ENCODE assay signal across 20 cellular contexts in genomic region chr15:43390723-43391122, GRCh38. TPM values are rescaled to one million over a fixed set of nuclear protein-coding genes. Genes with fewer than 3 reads are reported as not detected.
DNase-seq lines count a peak whose midpoint lies in the region; TF ChIP-seq lines count a peak whose summit lies in the region.
"Had no signal": no experiment of that assay in that cellular context is flagged by ENCODE, and none has a peak within 500 bp of the region (broad histone marks: within the 10 kb centered on the region; RNA-seq: fewer than 3 reads in every experiment).

No MANE protein-coding gene starts in this region.

- H3K4me1 Mint-ChIP-seq in CD4-positive, alpha-beta memory T cell = peaks cover 0 to 5% (median 2%) of the 10 kb centered on the region in 4 donors
- H3K4me1 Mint-ChIP-seq: central memory CD8-positive, alpha-beta T cell; stimulated activated memory B cell treated with anti-CD40 and anti-IgM and Interleukin-4, amounts not matched to agents 10 μg/mL and 1 μg/mL and 100 μg/mL, for 72 hours had no signal

- H3K27me3 Mint-ChIP-seq in CD4-positive, alpha-beta memory T cell = no peaks in the 10 kb centered on the region
- H3K27me3 Mint-ChIP-seq: central memory CD8-positive, alpha-beta T cell; naive thymus-derived CD8-positive, alpha-beta T cell; stimulated activated memory B cell treated with anti-CD40 and anti-IgM and Interleukin-4, amounts not matched to agents 10 μg/mL and 1 μg/mL and 100 μg/mL, for 72 hours had no signal

- no peak for TF ChIP-seq CTCF in right atrium auricular region (IDR thresholded peaks at IDR 0.05)

- no peaks in the 10 kb centered on the region for H3K9me3 Mint-ChIP-seq in CD4-positive, alpha-beta memory T cell
- H3K9me3 Mint-ChIP-seq: central memory CD8-positive, alpha-beta T cell; naive thymus-derived CD8-positive, alpha-beta T cell; stimulated activated memory B cell treated with anti-CD40 and anti-IgM and Interleukin-4, amounts not matched to agents 10 μg/mL and 1 μg/mL and 100 μg/mL, for 72 hours had no signal

- H3K4me3 ChIP-seq in CD4-positive, alpha-beta memory T cell (ENCODE audit: low read length in 2 of 2) = no peak overlapping the region
- no peak overlapping the region for H3K4me3 ChIP-seq in right atrium auricular region
- H3K4me3 ChIP-seq: thyroid gland had no signal

- intact Hi-C loops in CD4-positive, alpha-beta memory T cell (cut with micrococcal nuclease) = no loop called here

- H3K4me1 ChIP-seq in CD4-positive, alpha-beta memory T cell (ENCODE audit: insufficient read depth, low read length) = no peaks in the 10 kb centered on the region
- no peaks in the 10 kb centered on the region for H3K4me1 ChIP-seq in right atrium auricular region
- H3K4me1 ChIP-seq: parathyroid adenoma, thyroid gland had no signal

- peak overlapping the region in 4 of 7 donors; percentile 8 to 59 (median 24) for H3K27ac Mint-ChIP-seq in CD4-positive, alpha-beta memory T cell
- H3K27ac Mint-ChIP-seq: stimulated activated memory B cell treated with anti-CD40 and anti-IgM and Interleukin-4, amounts not matched to agents 10 μg/mL and 1 μg/mL and 100 μg/mL, for 72 hours had no signal

- H3K4me3 Mint-ChIP-seq in CD4-positive, alpha-beta memory T cell = no peak overlapping the region
- H3K4me3 Mint-ChIP-seq: central memory CD8-positive, alpha-beta T cell; naive thymus-derived CD8-positive, alpha-beta T cell; stimulated activated memory B cell treated with anti-CD40 and anti-IgM and Interleukin-4, amounts not matched to agents 10 μg/mL and 1 μg/mL and 100 μg/mL, for 72 hours had no signal

- H3K27ac ChIP-seq in CD4-positive, alpha-beta memory T cell (ENCODE audit: low read depth, low read length) = no peak overlapping the region
- no peak overlapping the region for H3K27ac ChIP-seq in right atrium auricular region
- H3K27ac ChIP-seq: parathyroid adenoma, thyroid gland, VCaP had no signal

- H3K27me3 ChIP-seq in CD4-positive, alpha-beta memory T cell (ENCODE audit: insufficient read depth, low read length) = no peaks in the 10 kb centered on the region
- H3K27me3 ChIP-seq in right atrium auricular region = no peaks in the 10 kb centered on the region
- H3K27me3 ChIP-seq: thyroid gland had no signal

- H3K9me3 ChIP-seq in CD4-positive, alpha-beta memory T cell (ENCODE audit: control insufficient read depth in 1 of 2, low read length in 2 of 2) = no peaks in the 10 kb centered on the region
- no peaks in the 10 kb centered on the region for H3K9me3 ChIP-seq in right atrium auricular region
- H3K9me3 ChIP-seq: thyroid gland had no signal

- CTCF ChIA-PET in CD4-positive, alpha-beta memory T cell (lab: Charles Lee; ENCODE audit: partially characterized antibody) = interaction anchor here (0.5 to 1.1 kb wide), 3 partner anchors 12 to 186 kb away, joined by 3 to 4 read pairs (median 3); no protein-coding TSS in a partner anchor

- POLR2A ChIA-PET in CD4-positive, alpha-beta memory T cell (lab: Charles Lee; ENCODE audit: partially characterized antibody) = interaction anchor here (0.8 kb wide), 1 partner anchor 54 kb away, joined by 4 read pairs; no protein-coding TSS in a partner anchor

- peaks cover 38 to 61% of the 10 kb centered on the region in 2 donors for H3K36me3 Mint-ChIP-seq in CD4-positive, alpha-beta memory T cell

- peaks cover 19% of the 10 kb centered on the region for H3K36me3 ChIP-seq in CD4-positive, alpha-beta memory T cell (ENCODE audit: insufficient read depth, low read length)
- H3K36me3 ChIP-seq in right atrium auricular region = peaks cover 46% of the 10 kb centered on the region

- no peak for DNase-seq in CD4-positive, alpha-beta memory T cell
- DNase-seq in HCEC 1CT (peak; percentile 43), astrocyte of the hippocampus (ENCODE audit: low read depth, low spot score) (peak; percentile 11), iris pigment epithelial cell (ENCODE audit: low read depth) (peak; percentile 74), NCI-H1694 treated with DMSO at 0.1 percent for 48 hours (lab: John Stamatoyannopoulos, UW) (no peak), T-helper 2 cell (no peak), right atrium auricular region (ENCODE audit: low spot score) (no peak), glomerular visceral epithelial cell (ENCODE audit: extremely low spot score) (no peak)
- DNase-seq: activated CD4-positive, alpha-beta T cell treated with anti-CD3 and anti-CD28 coated beads, Interleukin-2, amount 50 U/mL, for 4 hours; amniotic stem cell; mesendoderm; MM.1S; naive thymus-derived CD8-positive, alpha-beta T cell; NCI-H2029; PC-3; thyroid gland had no signal

RNA-seq across cellular contexts. Expression of gene TUBGCP4, which starts 19.8 kb away (rescaled TPM):
- 10 to 100 TPM; 23.6 to 23.9 TPM for total RNA-seq in CD4-positive, alpha-beta memory T cell
- polyA plus RNA-seq in CD4-positive, alpha-beta memory T cell = 10 to 100 TPM; 10.2 to 12.1 TPM
- total RNA-seq in right atrium auricular region = 1 to 10 TPM; 5.9 to 8.5 TPM

RNA-seq across cellular contexts. Expression of gene ZSCAN29, which starts 19.9 kb away (rescaled TPM):
- total RNA-seq in CD4-positive, alpha-beta memory T cell = 10 to 100 TPM; 34.8 to 36.4 TPM
- 1 to 10 TPM; 1.4 to 7.6 TPM for polyA plus RNA-seq in CD4-positive, alpha-beta memory T cell
- 10 to 100 TPM in 1 of 2 donors, 1 to 10 TPM in 1; 6.4 to 10.1 TPM for total RNA-seq in right atrium auricular region

Comparison
In these comparisons a context has a peak if more than half of its experiments do, and no peak if none do; other contexts are left out.
1. DNase-seq: peak in HCEC 1CT (single experiment), astrocyte of the hippocampus (single experiment) and iris pigment epithelial cell (single experiment); none in CD4-positive, alpha-beta memory T cell (0 of 5), NCI-H1694 treated with DMSO at 0.1 percent for 48 hours (single experiment), T-helper 2 cell (0 of 5), right atrium auricular region (single experiment) and glomerular visceral epithelial cell (single experiment).